ENCODE assay signal across 18 cellular contexts in the genomic region with DNA sequence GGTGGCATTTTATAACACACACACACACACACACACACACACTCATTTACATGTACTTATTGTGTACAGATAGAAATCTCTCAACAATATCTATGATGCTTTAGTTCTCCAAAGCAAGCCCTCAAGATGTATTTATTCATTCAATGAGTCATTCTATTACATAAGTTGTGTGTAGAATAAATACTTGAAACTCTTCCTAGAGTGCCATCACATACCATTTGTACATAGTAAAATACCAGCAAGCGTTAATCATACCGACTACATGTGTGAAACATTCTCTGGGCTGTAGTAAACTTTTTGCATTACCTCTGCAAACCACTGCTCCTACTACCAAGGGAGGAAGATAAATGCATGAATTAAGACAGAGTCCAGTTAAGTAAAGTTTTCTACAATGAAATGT.
DNase-seq lines count a peak whose midpoint lies in the region; ATAC-seq and TF ChIP-seq lines count a peak whose summit lies in the region.
"Had no signal": no experiment of that assay in that cellular context is flagged by ENCODE, and none has a peak within 500 bp of the region (broad histone marks: within the 10 kb centered on the region; RNA-seq: fewer than 3 reads in every experiment).

No MANE protein-coding gene starts in this region.

- no TSS peak for BruUV-seq in MCF 10A (replicated peaks; lab: Mats Ljungman, UMichigan)

- intact Hi-C loops in MCF 10A (cut with micrococcal nuclease) (no loop called here), breast epithelium (cut with DNase I; ENCODE audit: low total_unique reads) (no loop called here)

- H3K36me3 Mint-ChIP-seq in MCF 10A (ENCODE audit: insufficient read depth, unreplicated experiment) (no peaks in the 10 kb centered on the region), progenitor cell of endocrine pancreas (ENCODE audit: insufficient read depth) (no peaks in the 10 kb centered on the region)

- CTCF ChIA-PET in MCF 10A (lab: Yijun Ruan, JAX), result no interaction called here

- H3K9ac ChIP-seq in adipocyte (ENCODE audit: low read length), result no peak overlapping the region

- no peaks in the 10 kb centered on the region for H3K27me3 ChIP-seq in breast epithelium
- H3K27me3 ChIP-seq in adipocyte (replicated peaks; ENCODE audit: control insufficient read depth, insufficient read depth, low read length), result no peaks in the 10 kb centered on the region
- H3K27me3 ChIP-seq: Peyer's patch had no signal

- POLR2A ChIA-PET in MCF 10A (lab: Yijun Ruan, JAX), result no interaction called here

- no peak for ATAC-seq in HG03457 (IDR thresholded peaks at IDR 0.05; ENCODE audit: unreplicated experiment)
- ATAC-seq in HG03442 (IDR thresholded peaks at IDR 0.05; ENCODE audit: unreplicated experiment), result no peak

- H3K27me3 Mint-ChIP-seq in MCF 10A (ENCODE audit: insufficient read depth, unreplicated experiment) (no peaks in the 10 kb centered on the region), progenitor cell of endocrine pancreas (no peaks in the 10 kb centered on the region)

- H3K27ac Mint-ChIP-seq in MCF 10A (ENCODE audit: low read depth, unreplicated experiment) (no peak overlapping the region), progenitor cell of endocrine pancreas (no peak overlapping the region)

- H3K36me3 ChIP-seq in breast epithelium (no peaks in the 10 kb centered on the region), adipocyte (ENCODE audit: control insufficient read depth, insufficient read depth, low read length, severe bottlenecking) (no peaks in the 10 kb centered on the region)
- H3K36me3 ChIP-seq: Peyer's patch had no signal

- H3K9me3 Mint-ChIP-seq in MCF 10A (ENCODE audit: unreplicated experiment) (no peaks in the 10 kb centered on the region), progenitor cell of endocrine pancreas (ENCODE audit: low read depth) (no peaks in the 10 kb centered on the region)

- H3K9me3 ChIP-seq in breast epithelium (no peaks in the 10 kb centered on the region), adipocyte (ENCODE audit: control insufficient read depth, low read length) (no peaks in the 10 kb centered on the region)
- H3K9me3 ChIP-seq: Peyer's patch had no signal

- TF ChIP-seq CTCF in MCF 10A (IDR thresholded peaks at IDR 0.05; ENCODE audit: unreplicated experiment) (no peak), breast epithelium (IDR thresholded peaks at IDR 0.05) (no peak), fibroblast of mammary gland (conservative IDR thresholded peaks at IDR 0.05; ENCODE audit: control insufficient read depth, insufficient read depth, low read depth, low read length) (no peak), progenitor cell of endocrine pancreas (IDR thresholded peaks at IDR 0.05; ENCODE audit: unreplicated experiment) (no peak), GM10266 (IDR thresholded peaks at IDR 0.05; ENCODE audit: control insufficient read depth, insufficient read depth, low read depth, missing control alignments) (no peak)

- H3K4me1 ChIP-seq in breast epithelium, result no peaks in the 10 kb centered on the region
- no peaks in the 10 kb centered on the region for H3K4me1 ChIP-seq in adipocyte (ENCODE audit: control insufficient read depth, insufficient read depth, low read length)
- H3K4me1 ChIP-seq: Peyer's patch had no signal

- H3K4me1 Mint-ChIP-seq in MCF 10A (ENCODE audit: insufficient read depth, unreplicated experiment) (peaks cover 4% of the 10 kb centered on the region), progenitor cell of endocrine pancreas (ENCODE audit: low read depth) (no peaks in the 10 kb centered on the region)

- no peak overlapping the region for H3K27ac ChIP-seq in breast epithelium
- H3K27ac ChIP-seq: 22Rv1, Peyer's patch had no signal

- TF ChIP-seq POLR2A in breast epithelium (IDR thresholded peaks at IDR 0.05), result no peak

- DNase-seq in MCF 10A (ENCODE audit: unreplicated experiment) (peak; percentile 55), breast epithelium (ENCODE audit: low spot score in 2 of 2) (no peak), adipocyte (ENCODE audit: low read depth) (peak; percentile 16), fibroblast of mammary gland (ENCODE audit: low read depth) (peak; percentile 17), progenitor cell of endocrine pancreas (ENCODE audit: low spot score, unreplicated experiment) (no peak), GM10266 (ENCODE audit: extremely low spot score) (no peak)
- DNase-seq: C1 segment of cervical spinal cord, KBM-7, NCI-H1092 treated with DMSO at 0.1 percent for 48 hours, NCI-H1694, NCI-H2107, NCI-H345, NCI-H774, Peyer's patch, SIG-M5 had no signal

- no peak overlapping the region for H3K4me3 Mint-ChIP-seq in MCF 10A (ENCODE audit: unreplicated experiment)
- H3K4me3 Mint-ChIP-seq in progenitor cell of endocrine pancreas (ENCODE audit: low read depth), result no peak overlapping the region

- no peak overlapping the region for H3K4me3 ChIP-seq in breast epithelium
- H3K4me3 ChIP-seq in adipocyte (ENCODE audit: low read length), result no peak overlapping the region
- no peak overlapping the region for H3K4me3 ChIP-seq in fibroblast of mammary gland (ENCODE audit: control insufficient read depth, low read depth, low read length)
- H3K4me3 ChIP-seq: Peyer's patch had no signal

Comparison
In these comparisons a context has a peak if more than half of its experiments do, and no peak if none do; other contexts are left out.
1. DNase-seq: peak in MCF 10A (single experiment), adipocyte (single experiment) and fibroblast of mammary gland (single experiment); none in breast epithelium (0 of 2), progenitor cell of endocrine pancreas (single experiment) and GM10266 (single experiment).